ENCODE assay signal across 8 cellular contexts in genomic region chr9:126499911-126500599, GRCh38.
DNase-seq lines count a peak whose midpoint lies in the region; ATAC-seq and TF ChIP-seq lines count a peak whose summit lies in the region.

No MANE protein-coding gene starts in this region.

- H3K4me1 Mint-ChIP-seq in GM23338: peaks cover 16% of the 10 kb centered on the region

- no peak overlapping the region for H3K27ac Mint-ChIP-seq in GM23338

- H3K36me3 Mint-ChIP-seq in GM23338 (ENCODE audit: low read depth): no peaks in the 10 kb centered on the region

- H3F3A ChIP-seq in GM23338 (replicated peaks; ENCODE audit: low read depth): 0 out of 2 replicates have a peak, but pooled peaks cover 4% of the 10 kb centered on the region

- H3K4me2 ChIP-seq in GM23338: peak overlapping the region; percentile 86

- H3K27me3 ChIP-seq in GM23338 (ENCODE audit: insufficient read depth): peaks cover 15% of the 10 kb centered on the region
- no peaks in the 10 kb centered on the region for H3K27me3 ChIP-seq in right cardiac atrium (ENCODE audit: control insufficient read depth, insufficient read depth)

- no peaks in the 10 kb centered on the region for H3K9me2 ChIP-seq in GM23338 (ENCODE audit: insufficient read depth)

- no peak for TF ChIP-seq CTCF in GM23338 (conservative IDR thresholded peaks at IDR 0.05; ENCODE audit: low read depth in 2 of 2)
- no peak for TF ChIP-seq CTCF in WI38 (IDR thresholded peaks at IDR 0.05; ENCODE audit: low read depth, low read length)

- H3K27ac ChIP-seq in GM23338 (ENCODE audit: low read depth) (no peak overlapping the region), right cardiac atrium (ENCODE audit: low read length) (no peak overlapping the region)

- H3K36me3 ChIP-seq in GM23338 (ENCODE audit: insufficient read depth): no peaks in the 10 kb centered on the region

- H3K79me2 ChIP-seq in GM23338 (replicated peaks; ENCODE audit: insufficient read depth): no peaks in the 10 kb centered on the region

- intact Hi-C loops in right cardiac atrium (cut with DNase I): loop anchor here (2.0 to 10.0 kb wide), 10 partner anchors 57 to 865 kb away; no protein-coding TSS in a partner anchor

- H3K27me3 Mint-ChIP-seq in GM23338 (ENCODE audit: insufficient read depth, low read depth, poor library complexity): peaks cover 15% of the 10 kb centered on the region

- peak overlapping the region; percentile 78 for H3K4me3 Mint-ChIP-seq in GM23338

- peak; percentile 58 for DNase-seq in GM23338 (ENCODE audit: low spot score)
- no peak for DNase-seq in right cardiac atrium
- no peak for DNase-seq in skeletal muscle cell (ENCODE audit: low read depth)
- no peak for DNase-seq in superior temporal gyrus (ENCODE audit: extremely low spot score)
- DNase-seq in H4 (ENCODE audit: low spot score): no peak
- no peak for DNase-seq in NCI-H2029 treated with DMSO at 0.1 percent for 48 hours (lab: John Stamatoyannopoulos, UW)
- no peak for DNase-seq in NCI-H128 (lab: John Stamatoyannopoulos, UW; ENCODE audit: unreplicated experiment)

- peak overlapping the region; percentile 92 for H2AFZ ChIP-seq in GM23338

- H3K4me1 ChIP-seq in GM23338 (ENCODE audit: insufficient read depth): peaks cover 2% of the 10 kb centered on the region; the same call in 1 of the 2 replicates
- H3K4me1 ChIP-seq in right cardiac atrium (ENCODE audit: control insufficient read depth, insufficient read depth, low read length): no peaks in the 10 kb centered on the region

- peak; percentile 19 for ATAC-seq in GM23338
- peak; percentile 4 to 30 for ATAC-seq in right cardiac atrium

- 40% methylated on average over 20 of the region's 20 CpGs for WGBS in right cardiac atrium

- peak overlapping the region; percentile 66 for H3K4me3 ChIP-seq in GM23338
- H3K4me3 ChIP-seq in WI38 (ENCODE audit: low read depth, low read length): peak overlapping the region; percentile 55
- H3K4me3 ChIP-seq in right cardiac atrium (ENCODE audit: low read length): peak overlapping the region; percentile 42
- peak overlapping the region; percentile 49 for H3K4me3 ChIP-seq in skeletal muscle cell (ENCODE audit: low read depth, low read length)

- H3K9me3 ChIP-seq in right cardiac atrium (ENCODE audit: control insufficient read depth, low read length): no peaks in the 10 kb centered on the region

- no peaks in the 10 kb centered on the region for H3K9me3 Mint-ChIP-seq in GM23338

- no peaks in the 10 kb centered on the region for H4K20me1 ChIP-seq in GM23338 (replicated peaks; ENCODE audit: insufficient read depth)

TF ChIP-seq in GM23338, 12 proteins besides CTCF, POLR2A, EP300 and RAD21:
- TF ChIP-seq JUNB (IDR thresholded peaks at IDR 0.05; ENCODE audit: unreplicated experiment) (no peak), EZH2 (IDR thresholded peaks at IDR 0.05; ENCODE audit: low read depth, unreplicated experiment) (no peak), CREB1 (CRISPR knock-in tag; IDR thresholded peaks at IDR 0.05; ENCODE audit: low read depth) (no peak), ZNF114 (CRISPR knock-in tag; IDR thresholded peaks at IDR 0.05) (no peak), NANOG (IDR thresholded peaks at IDR 0.05; ENCODE audit: borderline replicate concordance) (no peak), ZNF462 (CRISPR knock-in tag; IDR thresholded peaks at IDR 0.05) (no peak), EZH2phosphoT487 (IDR thresholded peaks at IDR 0.05; ENCODE audit: unreplicated experiment) (no peak), STAT1 (IDR thresholded peaks at IDR 0.05; ENCODE audit: unreplicated experiment) (no peak)
- TF ChIP-seq, protein P1, sequence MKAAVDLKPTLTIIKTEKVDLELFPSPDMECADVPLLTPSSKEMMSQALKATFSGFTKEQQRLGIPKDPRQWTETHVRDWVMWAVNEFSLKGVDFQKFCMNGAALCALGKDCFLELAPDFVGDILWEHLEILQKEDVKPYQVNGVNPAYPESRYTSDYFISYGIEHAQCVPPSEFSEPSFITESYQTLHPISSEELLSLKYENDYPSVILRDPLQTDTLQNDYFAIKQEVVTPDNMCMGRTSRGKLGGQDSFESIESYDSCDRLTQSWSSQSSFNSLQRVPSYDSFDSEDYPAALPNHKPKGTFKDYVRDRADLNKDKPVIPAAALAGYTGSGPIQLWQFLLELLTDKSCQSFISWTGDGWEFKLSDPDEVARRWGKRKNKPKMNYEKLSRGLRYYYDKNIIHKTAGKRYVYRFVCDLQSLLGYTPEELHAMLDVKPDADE (IDR thresholded peaks at IDR 0.05): no peak
